29 cellular contexts compared by ENCODE assay signal in the genomic region with DNA sequence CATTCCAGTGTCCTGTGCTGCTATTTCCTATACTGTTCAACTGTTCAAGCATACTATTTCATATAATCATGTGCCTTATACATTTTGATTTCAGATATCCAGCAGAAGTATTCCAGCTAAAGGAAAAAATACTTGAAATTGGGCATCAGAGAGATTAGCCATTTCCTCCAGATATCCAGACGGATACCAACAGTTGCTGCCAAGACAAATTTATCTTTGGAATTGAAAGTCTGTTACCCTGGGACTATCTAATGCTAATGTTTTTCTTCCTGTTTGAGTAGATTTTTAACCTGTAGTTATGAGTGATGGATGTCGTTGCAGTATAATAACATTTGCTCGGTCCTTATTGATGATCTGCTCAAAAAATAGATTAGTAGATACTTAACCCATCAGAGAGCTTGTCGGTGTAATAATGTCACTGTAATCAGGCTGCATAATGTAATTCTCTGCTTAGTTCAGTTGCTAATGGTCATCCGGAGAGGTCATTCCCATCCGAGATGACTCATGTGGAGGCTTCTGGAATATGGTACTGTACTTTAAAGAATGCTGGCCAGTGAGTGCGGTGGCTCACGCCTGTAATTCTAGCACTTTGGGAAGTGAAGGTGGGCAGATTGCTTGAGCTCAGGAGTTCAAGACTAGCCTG. TPM values are rescaled to one million over a fixed set of nuclear protein-coding genes. Genes with fewer than 3 reads are reported as not detected.
"Had no signal": no experiment of that assay in that cellular context is flagged by ENCODE, and none has a peak within 500 bp of the region (broad histone marks: within the 10 kb centered on the region; RNA-seq: fewer than 3 reads in every experiment).

No MANE protein-coding gene starts in this region.

- H3K27ac ChIP-seq: ascending aorta, body of pancreas had no signal

- H3K27me3 ChIP-seq: ascending aorta, body of pancreas, Peyer's patch had no signal

- H3K9me3 ChIP-seq: ascending aorta, body of pancreas, Peyer's patch had no signal

- H3K27ac Mint-ChIP-seq: activated CD8-positive, alpha-beta T cell treated with anti-CD3 and anti-CD28 coated beads for 36 hours; activated naive CD8-positive, alpha-beta T cell treated with anti-CD3 and anti-CD28 coated beads, Interleukin-2, amount 10 ng/mL, durations not matched to agents 7 days and 5 days; activated T-cell treated with anti-CD3 and anti-CD28 coated beads, Interleukin-2, amount 50 U/mL, for 72 hours; activated T-helper 2 cell treated with anti-CD3 and anti-CD28 coated beads, Interferon-gamma antibody, Interleukin-2, Interleukin-4, amounts not matched to agents 10 μg/mL and 5 μg/mL and 100 μg/mL, durations not matched to agents 14 hours and 24 hours and 36 hours; IgD-negative memory B cell; T-cell had no signal

- DNase-seq: activated CD4-positive, CD25-positive, alpha-beta regulatory T cell; activated CD8-positive, alpha-beta memory T cell treated with anti-CD3 and anti-CD28 coated beads, Interleukin-2, amount 50 U/mL, for 4 hours; activated CD8-positive, alpha-beta T cell treated with anti-CD3 and anti-CD28 coated beads for 36 hours; activated naive CD4-positive, alpha-beta T cell treated with anti-CD3 and anti-CD28 coated beads, Interleukin-2, amount 50 U/mL, for 16 hours; activated naive CD8-positive, alpha-beta T cell treated with anti-CD3 and anti-CD28 coated beads, Interleukin-2, amount 10 ng/mL, durations not matched to agents 7 days and 5 days; activated T-cell treated with anti-CD3 and anti-CD28 coated beads, Interleukin-2, amount 50 U/mL, for 72 hours; body of pancreas; central memory CD4-positive, alpha-beta T cell; KG1; NCI-H1092; NCI-H1417; NCI-H2029; NCI-H2107; NCI-H2171 treated with DMSO at 0.1 percent for 48 hours; NCI-H226; NCI-H510A; NCI-H526 treated with DMSO at 0.1 percent for 48 hours; NCI-H82; SHP77; T-cell; T-helper 2 cell; T1000 had no signal

- H3K4me3 ChIP-seq: ascending aorta, body of pancreas, Peyer's patch had no signal

- H3K9me3 Mint-ChIP-seq: activated T-helper 2 cell treated with anti-CD3 and anti-CD28 coated beads, Interferon-gamma antibody, Interleukin-2, Interleukin-4, amounts not matched to agents 10 μg/mL and 5 μg/mL and 100 μg/mL, durations not matched to agents 14 hours and 24 hours and 36 hours had no signal

- H3K4me1 ChIP-seq: ascending aorta, body of pancreas had no signal

- H3K36me3 ChIP-seq: ascending aorta, Peyer's patch had no signal

- H3K4me1 Mint-ChIP-seq: activated naive CD8-positive, alpha-beta T cell treated with anti-CD3 and anti-CD28 coated beads, Interleukin-2, amount 10 ng/mL, durations not matched to agents 7 days and 5 days; IgD-negative memory B cell; T-cell had no signal

- H3K36me3 Mint-ChIP-seq: activated naive CD8-positive, alpha-beta T cell treated with anti-CD3 and anti-CD28 coated beads, Interleukin-2, amount 10 ng/mL, durations not matched to agents 7 days and 5 days; IgD-negative memory B cell; T-cell had no signal

- H3K4me3 Mint-ChIP-seq: activated CD8-positive, alpha-beta T cell treated with anti-CD3 and anti-CD28 coated beads for 36 hours; activated naive CD8-positive, alpha-beta T cell treated with anti-CD3 and anti-CD28 coated beads, Interleukin-2, amount 10 ng/mL, durations not matched to agents 7 days and 5 days; activated T-cell treated with anti-CD3 and anti-CD28 coated beads, Interleukin-2, amount 50 U/mL, for 72 hours; IgD-negative memory B cell; T-cell had no signal

RNA-seq across cellular contexts. Expression of a gene that starts 51.5 kb away (rescaled TPM):
- total RNA-seq: activated CD8-positive, alpha-beta T cell treated with anti-CD3 and anti-CD28 coated beads for 36 hours; activated naive CD8-positive, alpha-beta T cell treated with anti-CD3 and anti-CD28 coated beads, Interleukin-2, amount 10 ng/mL, durations not matched to agents 7 days and 5 days; MCF 10A; OCI-LY7; SK-MEL-5; T-cell had no signal
- polyA plus RNA-seq: IgD-negative memory B cell had no signal
